Comparison of ENCODE assay signal across 15 cellular contexts in the genomic region with DNA sequence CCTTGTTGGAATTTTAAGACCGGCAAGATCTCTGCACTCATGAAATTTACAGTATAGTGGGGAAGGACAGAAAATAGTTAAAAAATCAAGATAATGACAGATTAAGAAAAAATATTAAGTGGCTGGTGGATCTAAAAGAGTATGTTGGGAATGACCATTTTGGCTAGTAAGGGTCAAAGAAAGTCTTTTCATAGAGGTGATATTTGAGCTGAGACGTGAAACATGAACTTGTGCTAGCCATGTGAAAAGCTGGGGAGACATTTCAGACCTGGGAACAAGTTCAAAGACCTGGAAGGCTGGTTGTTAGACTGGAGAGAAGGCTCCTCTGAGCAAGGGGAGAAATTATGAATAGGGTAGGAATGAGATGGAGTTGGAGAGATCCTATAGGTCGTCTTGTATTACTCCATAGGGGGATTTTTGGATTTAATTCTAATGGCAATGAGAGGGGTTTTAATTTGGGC. TPM values are rescaled to one million over a fixed set of nuclear protein-coding genes. Genes with fewer than 3 reads are reported as not detected.
DNase-seq lines count a peak whose midpoint lies in the region; ATAC-seq and TF ChIP-seq lines count a peak whose summit lies in the region.
"Had no signal": no experiment of that assay in that cellular context is flagged by ENCODE, and none has a peak within 500 bp of the region (broad histone marks: within the 10 kb centered on the region; RNA-seq: fewer than 3 reads in every experiment).

No MANE protein-coding gene starts in this region.

- CTCF ChIA-PET in HEK293 (lab: Yijun Ruan, JAX): interaction anchor here (0.6 to 1.2 kb wide), 3 partner anchors 25 to 386 kb away, joined by 3 to 5 read pairs (median 3); no protein-coding TSS in a partner anchor

- ATAC-seq in HG03378 (IDR thresholded peaks at IDR 0.05; ENCODE audit: unreplicated experiment) (no peak), HG03175 (IDR thresholded peaks at IDR 0.05; ENCODE audit: unreplicated experiment) (no peak)
- ATAC-seq: CD8-positive, alpha-beta T cell; HepG2 had no signal

- 68 to 77% methylated on average over 3 of the region's 3 CpGs for WGBS in thyroid gland, 2 donors

- H3K36me3 ChIP-seq in HEK293 (ENCODE audit: control insufficient read depth in 2 of 2, insufficient read depth in 1 of 2, low read length in 2 of 2): no peaks in the 10 kb centered on the region
- no peaks in the 10 kb centered on the region for H3K36me3 ChIP-seq in adipocyte (ENCODE audit: control insufficient read depth, insufficient read depth, low read length, severe bottlenecking)
- H3K36me3 ChIP-seq in muscle layer of colon (ENCODE audit: insufficient read depth, low read length): peaks cover 6% of the 10 kb centered on the region
- no peaks in the 10 kb centered on the region for H3K36me3 ChIP-seq in thyroid gland

- no peak for TF ChIP-seq POLR2A in thyroid gland (IDR thresholded peaks at IDR 0.05)

- intact Hi-C loops in thyroid gland (cut with DNase I): no loop called here

- H3K9me3 ChIP-seq in HEK293 (ENCODE audit: control insufficient read depth, insufficient read depth, low read depth, low read length) (no peaks in the 10 kb centered on the region), adipocyte (ENCODE audit: control insufficient read depth, low read length) (no peaks in the 10 kb centered on the region), muscle layer of colon (ENCODE audit: low read length) (no peaks in the 10 kb centered on the region), thyroid gland (no peaks in the 10 kb centered on the region)

- H3K4me3 ChIP-seq in HEK293 (ENCODE audit: low read depth, low read length): no peak overlapping the region
- peak overlapping the region; percentile 99 for H3K4me3 ChIP-seq in adipocyte (ENCODE audit: low read length)
- peak overlapping the region in 1 of 2 donors; percentile 1 for H3K4me3 ChIP-seq in muscle layer of colon (ENCODE audit: low read depth in 1 of 2, low read length in 2 of 2)
- H3K4me3 ChIP-seq in thyroid gland (replicated peaks in 1 of 3): no peak overlapping the region
- H3K4me3 ChIP-seq: SJSA1 had no signal

- H3K4me1 ChIP-seq in HEK293 (ENCODE audit: control insufficient read depth, insufficient read depth, low read length) (peaks cover 18% of the 10 kb centered on the region), adipocyte (ENCODE audit: control insufficient read depth, insufficient read depth, low read length) (peaks cover 40% of the 10 kb centered on the region), muscle layer of colon (ENCODE audit: insufficient read depth, low read length) (peaks cover 54% of the 10 kb centered on the region), thyroid gland (peaks cover 46 to 61% of the 10 kb centered on the region in 2 donors)

- H3K27ac ChIP-seq in HEK293 (ENCODE audit: extremely low read depth, low read depth, low read length): no peak overlapping the region
- peak overlapping the region; percentile 21 for H3K27ac ChIP-seq in muscle layer of colon (ENCODE audit: low read depth, low read length)
- H3K27ac ChIP-seq in thyroid gland: peak overlapping the region in 2 of 3 donors; percentile 55 to 100
- H3K27ac ChIP-seq: SJSA1 had no signal

- POLR2A ChIA-PET in HEK293 (lab: Yijun Ruan, JAX): interaction anchor here (0.9 to 16.3 kb wide), 3 partner anchors 13 to 57 kb away, joined by 3 to 316 read pairs (median 5); a partner anchor contains a TSS

- DNase-seq in adipocyte (ENCODE audit: low read depth) (no peak), thyroid gland (no peak), NCI-H146 (lab: John Stamatoyannopoulos, UW) (no peak)
- DNase-seq: activated CD4-positive, alpha-beta T cell treated with anti-CD3 and anti-CD28 coated beads, Interleukin-2, amount 50 U/mL, for 4 hours; CD8-positive, alpha-beta T cell; effector CD4-positive, alpha-beta T cell; immature natural killer cell; NCI-H2227 treated with DMSO at 0.1 percent for 48 hours; posterior cingulate gyrus had no signal

- H3K9ac ChIP-seq in adipocyte (ENCODE audit: low read length) (no peak overlapping the region), muscle layer of colon (ENCODE audit: low read length) (no peak overlapping the region)

- no peak for TF ChIP-seq CTCF in HEK293 (tag by site-specific recombination; IDR thresholded peaks at IDR 0.05)
- no peak for TF ChIP-seq CTCF in thyroid gland (IDR thresholded peaks at IDR 0.05)

- H3K27me3 ChIP-seq in adipocyte (replicated peaks; ENCODE audit: control insufficient read depth, insufficient read depth, low read length): no peaks in the 10 kb centered on the region
- H3K27me3 ChIP-seq in muscle layer of colon (ENCODE audit: control insufficient read depth in 1 of 2, insufficient read depth in 2 of 2, low read length in 2 of 2): no peaks in the 10 kb centered on the region
- H3K27me3 ChIP-seq in thyroid gland: no peaks in the 10 kb centered on the region
- H3K27me3 ChIP-seq: SJSA1 had no signal

TF ChIP-seq in HEK293, 187 proteins besides CTCF, POLR2A, EP300 and RAD21:
- TF ChIP-seq ZNF510 (tag by site-specific recombination; IDR thresholded peaks at IDR 0.05; ENCODE audit: insufficient replicate concordance) (no peak), IKZF3 (tag by site-specific recombination; IDR thresholded peaks at IDR 0.05) (no peak)
- TF ChIP-seq, protein P1, sequence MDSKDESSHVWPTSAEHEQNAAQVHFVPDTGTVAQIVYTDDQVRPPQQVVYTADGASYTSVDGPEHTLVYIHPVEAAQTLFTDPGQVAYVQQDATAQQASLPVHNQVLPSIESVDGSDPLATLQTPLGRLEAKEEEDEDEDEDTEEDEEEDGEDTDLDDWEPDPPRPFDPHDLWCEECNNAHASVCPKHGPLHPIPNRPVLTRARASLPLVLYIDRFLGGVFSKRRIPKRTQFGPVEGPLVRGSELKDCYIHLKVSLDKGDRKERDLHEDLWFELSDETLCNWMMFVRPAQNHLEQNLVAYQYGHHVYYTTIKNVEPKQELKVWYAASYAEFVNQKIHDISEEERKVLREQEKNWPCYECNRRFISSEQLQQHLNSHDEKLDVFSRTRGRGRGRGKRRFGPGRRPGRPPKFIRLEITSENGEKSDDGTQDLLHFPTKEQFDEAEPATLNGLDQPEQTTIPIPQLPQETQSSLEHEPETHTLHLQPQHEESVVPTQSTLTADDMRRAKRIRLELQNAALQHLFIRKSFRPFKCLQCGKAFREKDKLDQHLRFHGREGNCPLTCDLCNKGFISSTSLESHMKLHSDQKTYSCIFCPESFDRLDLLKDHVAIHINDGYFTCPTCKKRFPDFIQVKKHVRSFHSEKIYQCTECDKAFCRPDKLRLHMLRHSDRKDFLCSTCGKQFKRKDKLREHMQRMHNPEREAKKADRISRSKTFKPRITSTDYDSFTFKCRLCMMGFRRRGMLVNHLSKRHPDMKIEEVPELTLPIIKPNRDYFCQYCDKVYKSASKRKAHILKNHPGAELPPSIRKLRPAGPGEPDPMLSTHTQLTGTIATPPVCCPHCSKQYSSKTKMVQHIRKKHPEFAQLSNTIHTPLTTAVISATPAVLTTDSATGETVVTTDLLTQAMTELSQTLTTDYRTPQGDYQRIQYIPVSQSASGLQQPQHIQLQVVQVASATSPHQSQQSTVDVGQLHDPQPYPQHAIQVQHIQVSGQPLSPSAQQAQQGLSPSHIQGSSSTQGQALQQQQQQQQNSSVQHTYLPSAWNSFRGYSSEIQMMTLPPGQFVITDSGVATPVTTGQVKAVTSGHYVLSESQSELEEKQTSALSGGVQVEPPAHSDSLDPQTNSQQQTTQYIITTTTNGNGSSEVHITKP (tag by site-specific recombination; IDR thresholded peaks at IDR 0.05): peak; percentile 53

RNA-seq across cellular contexts. Expression of a gene that starts 4.7 kb away (rescaled TPM):
- 10 to 100 TPM; 19.9 to 24.5 (median 23.6) TPM for total RNA-seq in thyroid gland

RNA-seq across cellular contexts. Expression of a gene that starts 40.7 kb away (rescaled TPM):
- 10 to 100 TPM; 37.2 to 48.9 (median 48.4) TPM for total RNA-seq in thyroid gland
